Comparison of ENCODE assay signal across 17 cellular contexts in the genomic region with DNA sequence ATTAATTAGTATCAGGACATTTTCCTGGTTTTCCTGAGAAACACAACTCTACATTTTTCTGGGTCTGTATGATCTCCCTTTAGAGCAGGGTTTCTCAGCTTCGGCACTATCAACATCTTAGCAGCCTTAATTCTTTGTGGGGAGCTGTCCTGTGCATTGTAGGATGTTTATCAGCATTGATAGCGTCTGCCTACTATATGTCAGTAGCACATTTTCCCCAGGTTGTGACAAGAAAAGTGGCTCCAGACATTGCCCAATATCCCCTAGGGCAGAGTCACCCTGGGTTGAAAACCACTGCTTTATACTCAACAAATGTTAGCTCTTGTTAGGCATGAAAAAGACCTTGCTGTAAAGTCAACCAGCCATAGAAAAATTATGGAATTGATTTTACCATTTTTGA.
DNase-seq lines count a peak whose midpoint lies in the region; ATAC-seq and TF ChIP-seq lines count a peak whose summit lies in the region.
"Had no signal": no experiment of that assay in that cellular context is flagged by ENCODE, and none has a peak within 500 bp of the region (broad histone marks: within the 10 kb centered on the region; RNA-seq: fewer than 3 reads in every experiment).

No MANE protein-coding gene starts in this region.

- no peak for TF ChIP-seq EP300 in esophagus muscularis mucosa (IDR thresholded peaks at IDR 0.05)

- intact Hi-C loops in esophagus muscularis mucosa (cut with DNase I), result loop anchor here (5.0 kb wide), 1 partner anchor 489 kb away; no protein-coding TSS in a partner anchor

- H3K27me3 ChIP-seq in H9 (ENCODE audit: insufficient read depth, low read length) (no peaks in the 10 kb centered on the region; the same call in 1 of the 2 replicates), esophagus muscularis mucosa (no peaks in the 10 kb centered on the region), neuronal stem cell (ENCODE audit: control insufficient read depth in 3 of 3, insufficient read depth in 3 of 3, low read depth in 1 of 3, low read length in 3 of 3) (no peaks in the 10 kb centered on the region)

- peak overlapping the region; percentile 25 for H2BK120ac ChIP-seq in H9 (ENCODE audit: low read depth, low read length, poor library complexity, severe bottlenecking)
- H2BK120ac ChIP-seq in neuronal stem cell (ENCODE audit: low read depth, low read length), result no peak overlapping the region

- H3K27ac ChIP-seq in H9 (ENCODE audit: insufficient read length, low read depth, low read length) (no peak overlapping the region), esophagus muscularis mucosa (replicated peaks in 1 of 4) (peak overlapping the region; percentile 26 to 63 (median 60)), neuronal stem cell (replicated peaks; ENCODE audit: low read length) (no peak overlapping the region)

- no peaks in the 10 kb centered on the region for H3K79me2 ChIP-seq in H9 (ENCODE audit: insufficient read depth, low read length)

- no peak overlapping the region for H2BK20ac ChIP-seq in H9 (ENCODE audit: low read depth, low read length, poor library complexity, severe bottlenecking)

- WGBS in H9 (ENCODE audit: extremely low coverage, insufficient read length, low lambda C conversion rate), result no CpG with 5 or more reads among the region's 2 CpGs
- WGBS in esophagus muscularis mucosa, result 63% methylated on average over 2 of the region's 2 CpGs
- WGBS in neuronal stem cell (ENCODE audit: extremely low coverage in 2 of 2, insufficient read length in 2 of 2, insufficient replicate concordance in 1 of 2), 2 donors, result no CpG with 5 or more reads among the region's 2 CpGs

- no peaks in the 10 kb centered on the region for H3K9me3 ChIP-seq in H9 (ENCODE audit: control insufficient read depth, low read depth, low read length)
- no peaks in the 10 kb centered on the region for H3K9me3 ChIP-seq in esophagus muscularis mucosa
- H3K9me3 ChIP-seq in neuronal stem cell (replicated peaks in 1 of 2; ENCODE audit: control insufficient read depth in 2 of 2, insufficient read depth in 1 of 2, low read depth in 1 of 2, low read length in 2 of 2), result no peaks in the 10 kb centered on the region

- no peaks in the 10 kb centered on the region for H3K27me3 Mint-ChIP-seq in H9 (ENCODE audit: low read depth)

- H2AK5ac ChIP-seq in H9 (ENCODE audit: insufficient read length, low read length) (no peak overlapping the region), neuronal stem cell (ENCODE audit: low read depth, low read length) (no peak overlapping the region)

- H3K79me1 ChIP-seq in H9 (ENCODE audit: insufficient read depth, low read depth, low read length, poor library complexity, severe bottlenecking) (no peaks in the 10 kb centered on the region), neuronal stem cell (ENCODE audit: low read depth, low read length) (no peaks in the 10 kb centered on the region)

- H3K4me3 ChIP-seq in esophagus muscularis mucosa (no peak overlapping the region), neuronal stem cell (ENCODE audit: low read length in 2 of 2) (no peak overlapping the region)

- H3K27ac Mint-ChIP-seq in H9, result no peak overlapping the region; a peak in 1 of 7 replicates
- H3K27ac Mint-ChIP-seq: CD4-positive, alpha-beta memory T cell had no signal

- no peak overlapping the region for H3K56ac ChIP-seq in H9 (ENCODE audit: insufficient read length, low read depth, low read length)

- H3K14ac ChIP-seq in H9 (ENCODE audit: insufficient read depth, low read length) (no peak overlapping the region), neuronal stem cell (ENCODE audit: low read length) (no peak overlapping the region)

- TF ChIP-seq CTCF in H9 (conservative IDR thresholded peaks at IDR 0.05) (no peak), esophagus muscularis mucosa (IDR thresholded peaks at IDR 0.05) (no peak), GM10266 (IDR thresholded peaks at IDR 0.05; ENCODE audit: control insufficient read depth, insufficient read depth, low read depth, missing control alignments) (no peak)

- no peaks in the 10 kb centered on the region for H3K23me2 ChIP-seq in H9 (ENCODE audit: insufficient read length, low read depth, low read length, poor library complexity, severe bottlenecking)

- H2BK5ac ChIP-seq in H9 (ENCODE audit: insufficient read length, low read length) (no peak overlapping the region), neuronal stem cell (ENCODE audit: low read length) (no peak overlapping the region)

- no peak for ATAC-seq in HG02588 (IDR thresholded peaks at IDR 0.05; ENCODE audit: unreplicated experiment)

- no peak for DNase-seq in H9
- peak; percentile 38 for DNase-seq in OCI-M1 (lab: John Stamatoyannopoulos, UW)
- DNase-seq in esophagus muscularis mucosa (ENCODE audit: extremely low spot score), result peak; percentile 64
- no peak for DNase-seq in neuronal stem cell (ENCODE audit: low spot score)
- no peak for DNase-seq in NCI-H187 treated with DMSO at 0.1 percent for 48 hours (lab: John Stamatoyannopoulos, UW)
- DNase-seq in SKM-1 treated with dmso at 0.1 percent for 144 hours (lab: John Stamatoyannopoulos, UW; ENCODE audit: unreplicated experiment), result no peak
- no peak for DNase-seq in GM10266 (ENCODE audit: extremely low spot score)
- DNase-seq: C1 segment of cervical spinal cord; Calu3; CD4-positive, alpha-beta memory T cell; COR-L47; DMS53; DMS79 treated with DMSO at 0.1 percent for 48 hours; GF-D8; GOT3; HCEC 1CT had no signal

- H3K36me3 ChIP-seq in esophagus muscularis mucosa, result no peaks in the 10 kb centered on the region
- H3K36me3 ChIP-seq in neuronal stem cell (replicated peaks in 1 of 2; ENCODE audit: control insufficient read depth in 2 of 2, insufficient read depth in 2 of 2, low read length in 2 of 2), result no peaks in the 10 kb centered on the region

- H3K23ac ChIP-seq in H9 (ENCODE audit: insufficient read length, low read depth, low read length) (no peak overlapping the region), neuronal stem cell (ENCODE audit: low read depth, low read length, poor library complexity) (no peak overlapping the region)

- H3K9me3 Mint-ChIP-seq in H9, result no peaks in the 10 kb centered on the region
- H3K9me3 Mint-ChIP-seq: CD4-positive, alpha-beta memory T cell had no signal

- H2BK12ac ChIP-seq in H9 (ENCODE audit: insufficient read length, low read depth, low read length), result no peak overlapping the region
- H2BK12ac ChIP-seq in neuronal stem cell (ENCODE audit: low read length), result no peak overlapping the region

- H3K4me1 ChIP-seq in H9 (ENCODE audit: insufficient read depth, low read length) (no peaks in the 10 kb centered on the region), esophagus muscularis mucosa (peaks cover 0 to 41% (median 40%) of the 10 kb centered on the region in 4 donors), neuronal stem cell (ENCODE audit: control insufficient read depth in 2 of 2, insufficient read depth in 1 of 2, low read depth in 1 of 2, low read length in 2 of 2) (peaks cover 2 to 3% of the 10 kb centered on the region in 2 donors)

- H3K4me1 Mint-ChIP-seq in H9, result peaks cover 8 to 10% of the 10 kb centered on the region in 2 experiments

- H3K4me2 ChIP-seq in H9 (ENCODE audit: insufficient read depth, insufficient read length, low read length) (no peak overlapping the region), neuronal stem cell (ENCODE audit: insufficient read depth, low read length, poor library complexity, severe bottlenecking) (no peak overlapping the region)

- H3K36me3 Mint-ChIP-seq in H9 (ENCODE audit: insufficient read depth in 1 of 3, low read depth in 3 of 3), result peaks cover 0 to 5% (median 4%) of the 10 kb centered on the region in 3 experiments; a peak in 3 of 7 replicates
- H3K36me3 Mint-ChIP-seq: CD4-positive, alpha-beta memory T cell had no signal

- H2BK15ac ChIP-seq in H9 (ENCODE audit: low read depth, low read length), result no peak overlapping the region
- H2BK15ac ChIP-seq in neuronal stem cell (ENCODE audit: low read length), result no peak overlapping the region

- H3K18ac ChIP-seq in H9 (ENCODE audit: insufficient read length, low read depth, low read length) (no peak overlapping the region), neuronal stem cell (ENCODE audit: low read length) (peak overlapping the region; percentile 3)

- no peaks in the 10 kb centered on the region for H4K20me1 ChIP-seq in H9 (ENCODE audit: control insufficient read depth, insufficient read depth, insufficient read length)

- H2AFZ ChIP-seq in H9 (ENCODE audit: low read length) (no peak overlapping the region), neuronal stem cell (ENCODE audit: low read length) (no peak overlapping the region)

- TF ChIP-seq POLR2A in esophagus muscularis mucosa (IDR thresholded peaks at IDR 0.05; ENCODE audit: low read depth), result no peak

- H4K91ac ChIP-seq in H9 (ENCODE audit: insufficient read length, low read depth, low read length) (no peak overlapping the region), neuronal stem cell (ENCODE audit: low read depth, low read length, poor library complexity) (no peak overlapping the region)

- H3T11ph ChIP-seq in H9 (ENCODE audit: low read length), result no peak overlapping the region

- H4K8ac ChIP-seq in H9 (replicated peaks; ENCODE audit: insufficient read length, low read depth, low read length) (no peak overlapping the region), neuronal stem cell (ENCODE audit: low read depth, low read length) (no peak overlapping the region)

- H3K9ac ChIP-seq in H9 (ENCODE audit: extremely low read depth, insufficient read length, low read length), result no peak overlapping the region
- H3K9ac ChIP-seq in neuronal stem cell (ENCODE audit: low read depth, low read length, poor library complexity), result no peak overlapping the region

- no peak overlapping the region for H3K4ac ChIP-seq in H9 (ENCODE audit: low read depth, low read length)
- H3K4ac ChIP-seq in neuronal stem cell (ENCODE audit: low read length), result no peak overlapping the region

- no peak overlapping the region for H3K4me3 Mint-ChIP-seq in H9
- H3K4me3 Mint-ChIP-seq: CD4-positive, alpha-beta memory T cell had no signal

- H4K5ac ChIP-seq in H9 (ENCODE audit: insufficient read length, low read depth, low read length), result no peak overlapping the region

Comparison
In these comparisons a context has a peak if more than half of its experiments do, and no peak if none do; other contexts are left out.
1. DNase-seq: peak in OCI-M1 (single experiment) and esophagus muscularis mucosa (single experiment); none in H9 (single experiment), neuronal stem cell (single experiment), NCI-H187 treated with DMSO at 0.1 percent for 48 hours (single experiment), SKM-1 treated with dmso at 0.1 percent for 144 hours (single experiment) and GM10266 (single experiment).
2. H3K27ac ChIP-seq: peak in esophagus muscularis mucosa (4 of 4); none in H9 (single experiment) and neuronal stem cell (single experiment).